Comparison of ENCODE assay signal across 34 cellular contexts in the genomic region with DNA sequence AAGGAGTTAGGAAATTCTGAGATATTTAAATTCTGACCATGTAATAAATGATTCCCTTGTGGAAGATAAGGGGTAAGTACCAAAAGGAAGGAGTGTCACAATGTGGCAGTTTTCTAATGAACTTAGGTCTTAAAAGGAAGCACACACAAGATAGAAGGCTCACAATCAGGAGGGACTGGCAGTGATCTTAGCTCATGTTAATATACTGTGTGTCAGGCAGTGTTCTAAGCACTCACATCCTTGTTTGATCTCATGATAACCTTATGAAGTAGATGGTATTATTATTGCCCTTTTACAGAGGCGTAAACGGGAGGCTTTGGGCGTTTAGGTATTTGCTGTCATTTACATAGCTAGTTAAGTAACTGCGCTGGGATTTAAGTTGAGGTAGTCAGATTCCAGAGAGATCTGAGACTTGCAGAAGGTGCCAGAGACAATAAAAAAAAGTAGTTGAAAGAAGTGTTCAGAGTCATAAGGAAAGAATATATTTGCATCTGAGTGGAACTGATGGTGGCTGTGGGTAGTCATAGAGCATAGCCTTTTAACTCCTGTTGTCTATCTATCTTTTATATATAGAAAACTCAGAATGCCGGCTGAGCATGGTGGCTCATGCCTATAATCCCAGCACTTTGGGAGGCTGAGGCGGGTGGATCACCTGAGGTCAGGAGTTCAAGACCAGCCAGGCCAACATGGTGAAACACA.
DNase-seq lines count a peak whose midpoint lies in the region; ATAC-seq and TF ChIP-seq lines count a peak whose summit lies in the region.
"Had no signal": no experiment of that assay in that cellular context is flagged by ENCODE, and none has a peak within 500 bp of the region (broad histone marks: within the 10 kb centered on the region; RNA-seq: fewer than 3 reads in every experiment).

No MANE protein-coding gene starts in this region.

- H3K4me1 ChIP-seq in mucosa of rectum (ENCODE audit: control insufficient read depth in 2 of 2, insufficient read depth in 2 of 2, low read length in 2 of 2) (peaks cover 13 to 39% of the 10 kb centered on the region in 2 donors), SJCRH30 (no peaks in the 10 kb centered on the region)
- H3K4me1 ChIP-seq: gastrocnemius medialis, prostate gland, sigmoid colon, vagina had no signal

- no peaks in the 10 kb centered on the region for H3K36me3 ChIP-seq in mucosa of rectum (ENCODE audit: control insufficient read depth in 2 of 2, insufficient read depth in 2 of 2, low read length in 2 of 2)
- no peaks in the 10 kb centered on the region for H3K36me3 ChIP-seq in SJCRH30
- H3K36me3 ChIP-seq: BLaER1 treated with 17β-estradiol and CSF1 and Interleukin-3, amounts not matched to agents 10 nM and 100 nM; gastrocnemius medialis; HAP-1; prostate gland; sigmoid colon; vagina had no signal

- DNase-seq in WTC11 (ENCODE audit: low spot score) = no peak
- DNase-seq in kidney glomerular epithelial cell (lab: John Stamatoyannopoulos, UW) = no peak
- DNase-seq in cerebellar nuclear complex (lab: John Stamatoyannopoulos, UW) = no peak
- DNase-seq in activated CD4-positive, alpha-beta memory T cell treated with anti-CD3 and anti-CD28 coated beads, Interleukin-2, amount 10 ng/mL, durations not matched to agents 7 days and 5 days = no peak
- no peak for DNase-seq in SJCRH30
- DNase-seq: activated effector memory CD4-positive, alpha-beta T cell treated with Interleukin-2 at 50 U/mL for 16 hours; activated T-cell treated with anti-CD3 and anti-CD28 coated beads for 4 hours; Caco-2; gastrocnemius medialis; GF-D8; IMR-90; mesenchymal stem cell; naive thymus-derived CD4-positive, alpha-beta T cell; NCI-H1048; NCI-H187; NCI-H2171 treated with DMSO at 0.1 percent for 48 hours; NCI-H524; NK-92 treated with Interleukin-12 subunit alpha and Interleukin-12 subunit beta, amount 100 ng/mL, for 24 hours; PC-3; sigmoid colon; stimulated activated CD4-positive, alpha-beta T cell treated with anti-CD3 and anti-CD28 coated beads, Interleukin-15, amount 100 ng/mL, for 24 hours; stimulated activated naive B cell treated with anti-CD40 and anti-IgM and Interleukin-4, amounts not matched to agents 10 μg/mL and 1 μg/mL and 100 μg/mL, for 72 hours; SW 1271 had no signal

- peak overlapping the region; percentile 79 for H3K27ac Mint-ChIP-seq in WTC11
- no peak overlapping the region for H3K27ac Mint-ChIP-seq in activated CD4-positive, alpha-beta memory T cell treated with anti-CD3 and anti-CD28 coated beads, Interleukin-2, amount 10 ng/mL, durations not matched to agents 7 days and 5 days
- H3K27ac Mint-ChIP-seq: dendritic cell treated with granulocyte-macrophage colony-stimulating factor and Interleukin-4, amounts not matched to agents 40 ng/mL and 50 ng/mL, for 4 days; stimulated activated naive B cell treated with anti-CD40 and anti-IgM and Interleukin-4, amounts not matched to agents 10 μg/mL and 1 μg/mL and 100 μg/mL, for 72 hours had no signal

- H3K4me3 ChIP-seq in mucosa of rectum (ENCODE audit: low read length in 2 of 2) (no peak overlapping the region), SJCRH30 (no peak overlapping the region)
- H3K4me3 ChIP-seq: BLaER1 treated with 17β-estradiol and CSF1 and Interleukin-3, amounts not matched to agents 10 nM and 100 nM; gastrocnemius medialis; HAP-1; prostate gland; sigmoid colon; vagina had no signal

- no peaks in the 10 kb centered on the region for H3K9me3 ChIP-seq in mucosa of rectum (ENCODE audit: control insufficient read depth in 2 of 2, low read length in 2 of 2)
- H3K9me3 ChIP-seq in SJCRH30 (replicated peaks) = no peaks in the 10 kb centered on the region
- H3K9me3 ChIP-seq: BLaER1 treated with 17β-estradiol and CSF1 and Interleukin-3, amounts not matched to agents 10 nM and 100 nM; Caco-2; gastrocnemius medialis; HAP-1; prostate gland; sigmoid colon; vagina had no signal

- H3K27me3 Mint-ChIP-seq in WTC11 (ENCODE audit: low read depth) = no peaks in the 10 kb centered on the region
- peaks cover 1% of the 10 kb centered on the region for H3K27me3 Mint-ChIP-seq in activated CD4-positive, alpha-beta memory T cell treated with anti-CD3 and anti-CD28 coated beads, Interleukin-2, amount 10 ng/mL, durations not matched to agents 7 days and 5 days
- H3K27me3 Mint-ChIP-seq: dendritic cell treated with granulocyte-macrophage colony-stimulating factor and Interleukin-4, amounts not matched to agents 40 ng/mL and 50 ng/mL, for 4 days had no signal

- H3K9ac ChIP-seq in mucosa of rectum (ENCODE audit: low read depth in 1 of 2, low read length in 2 of 2) = no peak overlapping the region
- H3K9ac ChIP-seq: BLaER1 treated with 17β-estradiol and CSF1 and Interleukin-3, amounts not matched to agents 10 nM and 100 nM had no signal

- H3K27me3 ChIP-seq in mucosa of rectum (ENCODE audit: control insufficient read depth in 2 of 2, insufficient read depth in 2 of 2, low read length in 2 of 2) = no peaks in the 10 kb centered on the region
- H3K27me3 ChIP-seq in SJCRH30 = no peaks in the 10 kb centered on the region
- H3K27me3 ChIP-seq: BLaER1 treated with 17β-estradiol and CSF1 and Interleukin-3, amounts not matched to agents 10 nM and 100 nM; gastrocnemius medialis; sigmoid colon; vagina had no signal

- POLR2A ChIA-PET in WTC11 (lab: Charles Lee) = no interaction called here
- POLR2A ChIA-PET in activated CD4-positive, alpha-beta memory T cell treated with anti-CD3 and anti-CD28 coated beads, Interleukin-2, amount 10 ng/mL, durations not matched to agents 7 days and 5 days (lab: Charles Lee) = no interaction called here

- H3K36me3 Mint-ChIP-seq in WTC11 = no peaks in the 10 kb centered on the region
- H3K36me3 Mint-ChIP-seq in activated CD4-positive, alpha-beta memory T cell treated with anti-CD3 and anti-CD28 coated beads, Interleukin-2, amount 10 ng/mL, durations not matched to agents 7 days and 5 days (ENCODE audit: low read depth) = no peaks in the 10 kb centered on the region
- H3K36me3 Mint-ChIP-seq: naive thymus-derived CD4-positive, alpha-beta T cell; stimulated activated naive B cell treated with anti-CD40 and anti-IgM and Interleukin-4, amounts not matched to agents 10 μg/mL and 1 μg/mL and 100 μg/mL, for 72 hours had no signal

- H3K9me3 Mint-ChIP-seq in WTC11 = no peaks in the 10 kb centered on the region
- H3K9me3 Mint-ChIP-seq in activated CD4-positive, alpha-beta memory T cell treated with anti-CD3 and anti-CD28 coated beads, Interleukin-2, amount 10 ng/mL, durations not matched to agents 7 days and 5 days = no peaks in the 10 kb centered on the region
- H3K9me3 Mint-ChIP-seq: dendritic cell treated with granulocyte-macrophage colony-stimulating factor and Interleukin-4, amounts not matched to agents 40 ng/mL and 50 ng/mL, for 4 days; naive thymus-derived CD4-positive, alpha-beta T cell; stimulated activated naive B cell treated with anti-CD40 and anti-IgM and Interleukin-4, amounts not matched to agents 10 μg/mL and 1 μg/mL and 100 μg/mL, for 72 hours had no signal

- ATAC-seq in GM18907 (IDR thresholded peaks at IDR 0.05; ENCODE audit: unreplicated experiment) (peak; percentile 56), HG02678 (IDR thresholded peaks at IDR 0.05; ENCODE audit: unreplicated experiment) (peak; percentile 60), WTC11 (no peak; the same call in 1 of the 2 replicates)
- ATAC-seq: activated CD4-positive, CD25-positive, alpha-beta regulatory T cell treated with anti-CD3 and anti-CD28 coated beads, Interleukin-2, amount 50 U/mL, for 24 hours; gastrocnemius medialis; left lobe of liver; naive thymus-derived CD4-positive, alpha-beta T cell; PC-3; Right ventricle myocardium inferior; stimulated activated naive B cell treated with anti-CD40 and anti-IgM and Interleukin-4, amounts not matched to agents 10 μg/mL and 1 μg/mL and 100 μg/mL, for 72 hours had no signal

- CTCF ChIA-PET in WTC11 (lab: Charles Lee) = interaction anchor here (0.8 to 3.1 kb wide), 10 partner anchors 13 to 210 kb away, joined by 3 to 35 read pairs (median 5); a partner anchor contains a TSS
- CTCF ChIA-PET in activated CD4-positive, alpha-beta memory T cell treated with anti-CD3 and anti-CD28 coated beads, Interleukin-2, amount 10 ng/mL, durations not matched to agents 7 days and 5 days (lab: Charles Lee) = no interaction called here

- H3K4me1 Mint-ChIP-seq in WTC11 = peaks cover 46% of the 10 kb centered on the region
- no peaks in the 10 kb centered on the region for H3K4me1 Mint-ChIP-seq in activated CD4-positive, alpha-beta memory T cell treated with anti-CD3 and anti-CD28 coated beads, Interleukin-2, amount 10 ng/mL, durations not matched to agents 7 days and 5 days

- H3K27ac ChIP-seq in mucosa of rectum (ENCODE audit: low read depth in 2 of 2, low read length in 2 of 2) (peak overlapping the region; percentile 21 to 76), SJCRH30 (no peak overlapping the region)
- H3K27ac ChIP-seq: BLaER1 treated with 17β-estradiol and CSF1 and Interleukin-3, amounts not matched to agents 10 nM and 100 nM; gastrocnemius medialis; prostate gland; sigmoid colon; vagina had no signal

- no peak for TF ChIP-seq CTCF in WTC11 (IDR thresholded peaks at IDR 0.05)

- no peak overlapping the region for H3K4me3 Mint-ChIP-seq in WTC11
- H3K4me3 Mint-ChIP-seq in activated CD4-positive, alpha-beta memory T cell treated with anti-CD3 and anti-CD28 coated beads, Interleukin-2, amount 10 ng/mL, durations not matched to agents 7 days and 5 days = no peak overlapping the region
- H3K4me3 Mint-ChIP-seq: dendritic cell treated with granulocyte-macrophage colony-stimulating factor and Interleukin-4, amounts not matched to agents 40 ng/mL and 50 ng/mL, for 4 days; stimulated activated naive B cell treated with anti-CD40 and anti-IgM and Interleukin-4, amounts not matched to agents 10 μg/mL and 1 μg/mL and 100 μg/mL, for 72 hours had no signal

TF ChIP-seq in WTC11, 78 proteins besides CTCF, POLR2A, EP300 and RAD21 (continues in another document):
- TF ChIP-seq, protein P1, sequence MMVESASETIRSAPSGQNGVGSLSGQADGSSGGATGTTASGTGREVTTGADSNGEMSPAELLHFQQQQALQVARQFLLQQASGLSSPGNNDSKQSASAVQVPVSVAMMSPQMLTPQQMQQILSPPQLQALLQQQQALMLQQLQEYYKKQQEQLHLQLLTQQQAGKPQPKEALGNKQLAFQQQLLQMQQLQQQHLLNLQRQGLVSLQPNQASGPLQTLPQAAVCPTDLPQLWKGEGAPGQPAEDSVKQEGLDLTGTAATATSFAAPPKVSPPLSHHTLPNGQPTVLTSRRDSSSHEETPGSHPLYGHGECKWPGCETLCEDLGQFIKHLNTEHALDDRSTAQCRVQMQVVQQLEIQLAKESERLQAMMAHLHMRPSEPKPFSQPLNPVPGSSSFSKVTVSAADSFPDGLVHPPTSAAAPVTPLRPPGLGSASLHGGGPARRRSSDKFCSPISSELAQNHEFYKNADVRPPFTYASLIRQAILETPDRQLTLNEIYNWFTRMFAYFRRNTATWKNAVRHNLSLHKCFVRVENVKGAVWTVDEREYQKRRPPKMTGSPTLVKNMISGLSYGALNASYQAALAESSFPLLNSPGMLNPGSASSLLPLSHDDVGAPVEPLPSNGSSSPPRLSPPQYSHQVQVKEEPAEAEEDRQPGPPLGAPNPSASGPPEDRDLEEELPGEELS (CRISPR knock-in tag; IDR thresholded peaks at IDR 0.05) = no peak
